ENCODE assay signal across 25 cellular contexts in genomic region chr7:67348171-67348570, GRCh38.
"Had no signal": no experiment of that assay in that cellular context is flagged by ENCODE, and none has a peak within 500 bp of the region (broad histone marks: within the 10 kb centered on the region; RNA-seq: fewer than 3 reads in every experiment).

No MANE protein-coding gene starts in this region.

- H3K36me3 Mint-ChIP-seq: natural killer cell had no signal

- H3K4me1 ChIP-seq: foreskin keratinocyte, left lung, parathyroid adenoma, suprapubic skin, transverse colon had no signal

- DNase-seq: cortex of kidney; effector memory CD8-positive, alpha-beta T cell; foreskin keratinocyte; glutamatergic neuron; heart right ventricle; hippocampal formation; left cardiac atrium; left lung; mammary epithelial cell; mesendoderm; natural killer cell; stimulated activated CD4-positive, alpha-beta T cell treated with anti-CD3 and anti-CD28 coated beads, Interleukin-15, amount 100 ng/mL, for 24 hours; stimulated activated CD4-positive, alpha-beta T cell treated with anti-CD3 and anti-CD28 coated beads, Interleukin-2, amount 100 ng/mL, for 48 hours; stimulated activated naive B cell treated with anti-CD40 and anti-IgM and Interleukin-4, amounts not matched to agents 10 μg/mL and 1 μg/mL and 100 μg/mL, for 72 hours; transverse colon had no signal

- ATAC-seq: effector memory CD8-positive, alpha-beta T cell; esophagus mucosa; foreskin keratinocyte; heart right ventricle; left cardiac atrium; left lung; natural killer cell; stimulated activated naive B cell treated with anti-CD40 and anti-IgM and Interleukin-4, amounts not matched to agents 10 μg/mL and 1 μg/mL and 100 μg/mL, for 72 hours had no signal

- H3K4me3 Mint-ChIP-seq: central memory CD8-positive, alpha-beta T cell; effector memory CD8-positive, alpha-beta T cell; natural killer cell; stimulated activated naive B cell treated with anti-CD40 and anti-IgM and Interleukin-4, amounts not matched to agents 10 μg/mL and 1 μg/mL and 100 μg/mL, for 72 hours; stimulated activated naive CD8-positive, alpha-beta T cell treated with anti-CD3 and anti-CD28 coated beads, Interleukin-15, Interleukin-2, amounts not matched to agents 100 ng/mL and 50 ng/mL, for 24 hours had no signal

- H3K36me3 ChIP-seq: neutrophil, suprapubic skin, transverse colon had no signal

- H3K27me3 Mint-ChIP-seq: central memory CD8-positive, alpha-beta T cell; effector memory CD8-positive, alpha-beta T cell; progenitor cell of endocrine pancreas; stimulated activated naive B cell treated with anti-CD40 and anti-IgM and Interleukin-4, amounts not matched to agents 10 μg/mL and 1 μg/mL and 100 μg/mL, for 72 hours; stimulated activated naive CD8-positive, alpha-beta T cell treated with anti-CD3 and anti-CD28 coated beads, Interleukin-15, Interleukin-2, amounts not matched to agents 100 ng/mL and 50 ng/mL, for 24 hours had no signal

- H3K27me3 ChIP-seq: foreskin keratinocyte, heart right ventricle, left lung, neutrophil, right atrium auricular region, suprapubic skin, transverse colon had no signal

- H3K4me3 ChIP-seq: heart right ventricle, left lung, right atrium auricular region, skin epidermis, suprapubic skin, transverse colon had no signal

- H3K27ac ChIP-seq: epithelial cell of prostate, foreskin keratinocyte, heart right ventricle, left lung, neutrophil, parathyroid adenoma, right atrium auricular region, skin epidermis, suprapubic skin, transverse colon had no signal

- H3K9me3 Mint-ChIP-seq: central memory CD8-positive, alpha-beta T cell; effector memory CD8-positive, alpha-beta T cell; natural killer cell; stimulated activated naive CD8-positive, alpha-beta T cell treated with anti-CD3 and anti-CD28 coated beads, Interleukin-15, Interleukin-2, amounts not matched to agents 100 ng/mL and 50 ng/mL, for 24 hours had no signal

- H3K27ac Mint-ChIP-seq: effector memory CD8-positive, alpha-beta T cell; natural killer cell; progenitor cell of endocrine pancreas; stimulated activated naive B cell treated with anti-CD40 and anti-IgM and Interleukin-4, amounts not matched to agents 10 μg/mL and 1 μg/mL and 100 μg/mL, for 72 hours; stimulated activated naive CD8-positive, alpha-beta T cell treated with anti-CD3 and anti-CD28 coated beads, Interleukin-15, Interleukin-2, amounts not matched to agents 100 ng/mL and 50 ng/mL, for 24 hours had no signal

- H3K9me3 ChIP-seq: neutrophil, suprapubic skin, transverse colon had no signal

- H3K4me1 Mint-ChIP-seq: central memory CD8-positive, alpha-beta T cell; natural killer cell; stimulated activated naive B cell treated with anti-CD40 and anti-IgM and Interleukin-4, amounts not matched to agents 10 μg/mL and 1 μg/mL and 100 μg/mL, for 72 hours had no signal
